In genomic region chr22:26672590-26673468, GRCh38 we compare ENCODE assay signal across 8 cellular contexts. TPM values are rescaled to one million over a fixed set of nuclear protein-coding genes. Genes with fewer than 3 reads are reported as not detected.
DNase-seq lines count a peak whose midpoint lies in the region; ATAC-seq and TF ChIP-seq lines count a peak whose summit lies in the region.

No MANE protein-coding gene starts in this region.

- H3K27me3 ChIP-seq in PC-9 (ENCODE audit: insufficient read depth, low read depth): no peaks in the 10 kb centered on the region
- H3K27me3 ChIP-seq in esophagus (ENCODE audit: control insufficient read depth in 1 of 2, insufficient read depth in 2 of 2, low read length in 2 of 2): no peaks in the 10 kb centered on the region
- no peaks in the 10 kb centered on the region for H3K27me3 ChIP-seq in muscle layer of duodenum (ENCODE audit: low read depth, low read length)

- H3K27ac ChIP-seq in PC-9 (peak overlapping the region; percentile 93), esophagus (ENCODE audit: low read depth in 2 of 2, low read length in 1 of 2) (peak overlapping the region; percentile 97 to 99), muscle layer of duodenum (ENCODE audit: low read length) (peak overlapping the region; percentile 98)

- TSS peak; percentile 93 for BruUV-seq in PC-9 (replicated peaks; lab: Mats Ljungman, UMichigan)

- no peaks in the 10 kb centered on the region for H3K36me3 ChIP-seq in PC-9 (ENCODE audit: low read depth)
- H3K36me3 ChIP-seq in esophagus (ENCODE audit: control insufficient read depth in 2 of 2, insufficient read depth in 2 of 2, low read length in 1 of 2): no peaks in the 10 kb centered on the region
- H3K36me3 ChIP-seq in muscle layer of duodenum (ENCODE audit: control insufficient read depth in 1 of 2, insufficient read depth in 2 of 2, low read length in 2 of 2): peaks cover 0 to 7% of the 10 kb centered on the region in 2 donors

- peak; percentile 59 for TF ChIP-seq CTCF in PC-9 (conservative IDR thresholded peaks at IDR 0.05)

- peaks cover 80% of the 10 kb centered on the region for H3K4me1 Mint-ChIP-seq in activated T-cell treated with anti-CD3 and anti-CD28 coated beads, Interleukin-2, amount 50 U/mL, for 4 hours (ENCODE audit: low read depth)

- peak overlapping the region; percentile 94 for H3K4me2 ChIP-seq in PC-9

- peaks cover 27% of the 10 kb centered on the region for H3K79me2 ChIP-seq in PC-9 (ENCODE audit: low read depth)

- 0% methylated on average over 34 to 36 of the region's 36 CpGs for WGBS in esophagus, 2 donors

- H4K20me1 ChIP-seq in PC-9 (ENCODE audit: insufficient read depth): no peaks in the 10 kb centered on the region

- no peaks in the 10 kb centered on the region for H3K9me3 Mint-ChIP-seq in activated T-cell treated with anti-CD3 and anti-CD28 coated beads, Interleukin-2, amount 50 U/mL, for 4 hours

- CTCF ChIA-PET in PC-9 (lab: Charles Lee): no interaction called here

- H3K4me3 Mint-ChIP-seq in activated T-cell treated with anti-CD3 and anti-CD28 coated beads, Interleukin-2, amount 50 U/mL, for 4 hours: peak overlapping the region; percentile 96

- H3F3A ChIP-seq in PC-9 (ENCODE audit: insufficient read depth, low read depth): peaks cover 22% of the 10 kb centered on the region; the same call in 1 of the 2 replicates

- H3K9me2 ChIP-seq in PC-9 (ENCODE audit: insufficient read depth): no peaks in the 10 kb centered on the region

- ATAC-seq in GM21526 (IDR thresholded peaks at IDR 0.05; ENCODE audit: low FRiP score, unreplicated experiment): peak; percentile 46
- ATAC-seq in activated T-cell treated with anti-CD3 and anti-CD28 coated beads, Interleukin-2, amount 50 U/mL, for 4 hours: peak; percentile 70 to 72

- peak overlapping the region; percentile 84 for H2AFZ ChIP-seq in PC-9

- peaks cover 14% of the 10 kb centered on the region for H3K4me1 ChIP-seq in PC-9 (replicated peaks; ENCODE audit: insufficient read depth)
- H3K4me1 ChIP-seq in esophagus (ENCODE audit: control insufficient read depth in 2 of 2, insufficient read depth in 2 of 2, low read length in 1 of 2): peaks cover 7 to 24% of the 10 kb centered on the region in 2 donors
- H3K4me1 ChIP-seq in muscle layer of duodenum (ENCODE audit: control insufficient read depth in 1 of 2, insufficient read depth in 2 of 2, low read length in 2 of 2): peaks cover 7 to 30% of the 10 kb centered on the region in 2 donors

- intact Hi-C loops in PC-9 (cut with micrococcal nuclease; ENCODE audit: unreplicated experiment): loop anchor here (5.0 kb wide), 1 partner anchor 1129 kb away; the partner anchor contains the start of gene MN1

- POLR2A ChIA-PET in PC-9 (lab: Charles Lee; ENCODE audit: unreplicated experiment): interaction anchor here (0.6 to 0.7 kb wide), 3 partner anchors 20 to 440 kb away, joined by 3 to 5 read pairs (median 3); no protein-coding TSS in a partner anchor

- H3K27me3 Mint-ChIP-seq in activated T-cell treated with anti-CD3 and anti-CD28 coated beads, Interleukin-2, amount 50 U/mL, for 4 hours (ENCODE audit: low read depth): no peaks in the 10 kb centered on the region

- H3K9me3 ChIP-seq in PC-9 (ENCODE audit: insufficient read depth, low read depth) (no peaks in the 10 kb centered on the region), esophagus (ENCODE audit: control insufficient read depth in 2 of 2, insufficient read depth in 1 of 2, low read depth in 1 of 2, low read length in 1 of 2) (no peaks in the 10 kb centered on the region), muscle layer of duodenum (ENCODE audit: control insufficient read depth in 1 of 2, low read length in 2 of 2) (no peaks in the 10 kb centered on the region)

- H3K4me3 ChIP-seq in PC-9 (peak overlapping the region; percentile 86), esophagus (ENCODE audit: low read depth in 1 of 2, low read length in 2 of 2) (peak overlapping the region; percentile 67 to 68), muscle layer of duodenum (ENCODE audit: low read depth in 1 of 2, low read length in 2 of 2) (peak overlapping the region; percentile 73 to 90)

- DNase-seq in DMS153 treated with DMSO at 0.1 percent for 48 hours (lab: John Stamatoyannopoulos, UW; ENCODE audit: unreplicated experiment) (peak; percentile 99), HuH-7.5 (ENCODE audit: low spot score) (peak; percentile 58), PC-9 (peak; percentile 82 to 85)
- peak; percentile 88 for DNase-seq in activated T-cell treated with anti-CD3 and anti-CD28 coated beads, Interleukin-2, amount 50 U/mL, for 4 hours
- peak; percentile 87 for DNase-seq in stimulated activated CD8-positive, alpha-beta memory T cell treated with anti-CD3 and anti-CD28 coated beads, Interleukin-7, amount 100 ng/mL, for 24 hours (ENCODE audit: low read depth)

- peaks cover 5% of the 10 kb centered on the region for H3K36me3 Mint-ChIP-seq in activated T-cell treated with anti-CD3 and anti-CD28 coated beads, Interleukin-2, amount 50 U/mL, for 4 hours (ENCODE audit: insufficient read depth)

RNA-seq across cellular contexts. Expression of gene MIAT, which starts 15.4 kb away (rescaled TPM):
- 0.45 and 0.48 TPM in 2 replicates for total RNA-seq in PC-9 (2021)
- total RNA-seq in activated T-cell treated with anti-CD3 and anti-CD28 coated beads, Interleukin-2, amount 50 U/mL, for 4 hours: 10 to 100 TPM in 1 of 3 donors, 1 to 10 TPM in 2; 3.4 to 11.4 (median 9.8) TPM
- under 1 TPM; 0.49 to 0.55 TPM for polyA plus RNA-seq in esophagus

RNA-seq across cellular contexts. Expression of gene CRYBA4, which starts 51.1 kb away (rescaled TPM):
- total RNA-seq in PC-9 (2021): not detected in 2 replicates
- not detected for total RNA-seq in activated T-cell treated with anti-CD3 and anti-CD28 coated beads, Interleukin-2, amount 50 U/mL, for 4 hours
- not detected for polyA plus RNA-seq in esophagus

RNA-seq across cellular contexts. Expression of gene CRYBB1, which starts 55.0 kb away (rescaled TPM):
- total RNA-seq in PC-9 (2021): not detected in 2 replicates
- not detected for total RNA-seq in activated T-cell treated with anti-CD3 and anti-CD28 coated beads, Interleukin-2, amount 50 U/mL, for 4 hours
- polyA plus RNA-seq in esophagus: under 1 TPM; 0.04 to 0.14 TPM

Comparison
In these comparisons a context has a peak if more than half of its experiments do, and no peak if none do; other contexts are left out.
1. Peak in every context shown above with its lines: DNase-seq, ATAC-seq, H3K4me3 ChIP-seq and H3K27ac ChIP-seq.